1 cellular context compared by ENCODE assay signal in the genomic region with DNA sequence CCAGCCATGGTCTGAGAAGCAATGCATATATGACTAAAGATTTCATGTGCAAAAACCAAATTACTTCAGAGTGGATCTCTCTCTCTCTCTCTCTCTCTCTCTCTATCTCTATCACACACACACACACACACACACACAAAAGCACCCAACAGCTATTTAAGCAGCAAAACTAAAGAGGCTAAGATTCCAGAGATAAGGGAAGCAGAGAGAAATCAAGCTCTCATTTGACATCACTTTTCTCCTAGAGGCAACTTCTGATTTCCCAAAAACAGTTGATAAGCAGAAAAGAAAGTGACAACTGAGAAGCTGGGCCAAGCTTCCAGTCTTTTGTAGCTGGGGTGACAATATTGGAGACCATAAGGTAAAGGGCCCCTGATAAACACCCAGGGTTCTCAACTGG.
TF ChIP-seq lines count a peak whose summit lies in the region.

No MANE protein-coding gene starts in this region.

TF ChIP-seq in K562, 482 proteins besides CTCF, POLR2A, EP300 and RAD21 (continued from another document):
- TF ChIP-seq EGR1 (conservative IDR thresholded peaks at IDR 0.05) (no peak), LEF1 (IDR thresholded peaks at IDR 0.05) (no peak), TEAD1 (CRISPR knock-in tag; IDR thresholded peaks at IDR 0.05) (no peak), ARID1B (IDR thresholded peaks at IDR 0.05) (peak; percentile 60), UBTF (IDR thresholded peaks at IDR 0.05; ENCODE audit: borderline replicate concordance in 1 of 2, low read depth in 2 of 2, low read length in 2 of 2) (no peak), ZNF140 (CRISPR knock-in tag; IDR thresholded peaks at IDR 0.05) (no peak), GTF2F1 (IDR thresholded peaks at IDR 0.05; ENCODE audit: low read depth, low read length) (no peak), ZNF324 (CRISPR knock-in tag; IDR thresholded peaks at IDR 0.05) (no peak), GABPB2 (CRISPR knock-in tag; conservative IDR thresholded peaks at IDR 0.05) (no peak), TAF1 (IDR thresholded peaks at IDR 0.05; ENCODE audit: control insufficient read depth, extremely low read depth, insufficient read depth, low read length, severe bottlenecking) (no peak), PHF20 (IDR thresholded peaks at IDR 0.05; ENCODE audit: partially characterized antibody) (no peak), GATA2 (CRISPR knock-in tag; IDR thresholded peaks at IDR 0.05) (peak; percentile 53; the same call in 1 of the 2 replicates), HDGF (IDR thresholded peaks at IDR 0.05) (no peak), CHCHD3 (CRISPR knock-in tag; IDR thresholded peaks at IDR 0.05) (no peak), ZNF239 (CRISPR knock-in tag; IDR thresholded peaks at IDR 0.05) (no peak), ZNF175 (CRISPR knock-in tag; IDR thresholded peaks at IDR 0.05; ENCODE audit: low read depth) (no peak), ZNF282 (CRISPR knock-in tag; IDR thresholded peaks at IDR 0.05) (no peak), CBX8 (IDR thresholded peaks at IDR 0.05; ENCODE audit: borderline replicate concordance, extremely low read depth, low read depth, low read length, poor library complexity, severe bottlenecking) (no peak), SMARCE1 (IDR thresholded peaks at IDR 0.05) (0 out of 2 replicates have a peak, but pooled peaks have one; percentile 42), CBFA2T3 (IDR thresholded peaks at IDR 0.05) (peak; percentile 35; the same call in 1 of the 2 replicates), GTF2A2 (tag; IDR thresholded peaks at IDR 0.05) (no peak), CBX3 (IDR thresholded peaks at IDR 0.05; ENCODE audit: borderline replicate concordance in 1 of 2, low read length in 2 of 2) (no peak), SMARCA4 (IDR thresholded peaks at IDR 0.05) (0 out of 2 replicates have a peak, but pooled peaks have one; percentile 39), HMG20B (CRISPR knock-in tag; IDR thresholded peaks at IDR 0.05) (no peak), CREM (IDR thresholded peaks at IDR 0.05; ENCODE audit: low read depth) (no peak), ELK3 (CRISPR knock-in tag; IDR thresholded peaks at IDR 0.05) (no peak), SRSF7 (optimal IDR thresholded peaks at IDR 0.05; ENCODE audit: low read depth, low read length) (no peak), PYGO2 (tag; IDR thresholded peaks at IDR 0.05) (no peak), ZNF280B (CRISPR knock-in tag; IDR thresholded peaks at IDR 0.05) (no peak), PTBP1 (IDR thresholded peaks at IDR 0.05; ENCODE audit: low read depth, low read length) (no peak)
- TF ChIP-seq, protein P1, sequence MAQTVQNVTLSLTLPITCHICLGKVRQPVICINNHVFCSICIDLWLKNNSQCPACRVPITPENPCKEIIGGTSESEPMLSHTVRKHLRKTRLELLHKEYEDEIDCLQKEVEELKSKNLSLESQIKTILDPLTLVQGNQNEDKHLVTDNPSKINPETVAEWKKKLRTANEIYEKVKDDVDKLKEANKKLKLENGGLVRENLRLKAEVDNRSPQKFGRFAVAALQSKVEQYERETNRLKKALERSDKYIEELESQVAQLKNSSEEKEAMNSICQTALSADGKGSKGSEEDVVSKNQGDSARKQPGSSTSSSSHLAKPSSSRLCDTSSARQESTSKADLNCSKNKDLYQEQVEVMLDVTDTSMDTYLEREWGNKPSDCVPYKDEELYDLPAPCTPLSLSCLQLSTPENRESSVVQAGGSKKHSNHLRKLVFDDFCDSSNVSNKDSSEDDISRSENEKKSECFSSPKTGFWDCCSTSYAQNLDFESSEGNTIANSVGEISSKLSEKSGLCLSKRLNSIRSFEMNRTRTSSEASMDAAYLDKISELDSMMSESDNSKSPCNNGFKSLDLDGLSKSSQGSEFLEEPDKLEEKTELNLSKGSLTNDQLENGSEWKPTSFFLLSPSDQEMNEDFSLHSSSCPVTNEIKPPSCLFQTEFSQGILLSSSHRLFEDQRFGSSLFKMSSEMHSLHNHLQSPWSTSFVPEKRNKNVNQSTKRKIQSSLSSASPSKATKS (CRISPR knock-in tag; IDR thresholded peaks at IDR 0.05): no peak
- TF ChIP-seq, protein P2, sequence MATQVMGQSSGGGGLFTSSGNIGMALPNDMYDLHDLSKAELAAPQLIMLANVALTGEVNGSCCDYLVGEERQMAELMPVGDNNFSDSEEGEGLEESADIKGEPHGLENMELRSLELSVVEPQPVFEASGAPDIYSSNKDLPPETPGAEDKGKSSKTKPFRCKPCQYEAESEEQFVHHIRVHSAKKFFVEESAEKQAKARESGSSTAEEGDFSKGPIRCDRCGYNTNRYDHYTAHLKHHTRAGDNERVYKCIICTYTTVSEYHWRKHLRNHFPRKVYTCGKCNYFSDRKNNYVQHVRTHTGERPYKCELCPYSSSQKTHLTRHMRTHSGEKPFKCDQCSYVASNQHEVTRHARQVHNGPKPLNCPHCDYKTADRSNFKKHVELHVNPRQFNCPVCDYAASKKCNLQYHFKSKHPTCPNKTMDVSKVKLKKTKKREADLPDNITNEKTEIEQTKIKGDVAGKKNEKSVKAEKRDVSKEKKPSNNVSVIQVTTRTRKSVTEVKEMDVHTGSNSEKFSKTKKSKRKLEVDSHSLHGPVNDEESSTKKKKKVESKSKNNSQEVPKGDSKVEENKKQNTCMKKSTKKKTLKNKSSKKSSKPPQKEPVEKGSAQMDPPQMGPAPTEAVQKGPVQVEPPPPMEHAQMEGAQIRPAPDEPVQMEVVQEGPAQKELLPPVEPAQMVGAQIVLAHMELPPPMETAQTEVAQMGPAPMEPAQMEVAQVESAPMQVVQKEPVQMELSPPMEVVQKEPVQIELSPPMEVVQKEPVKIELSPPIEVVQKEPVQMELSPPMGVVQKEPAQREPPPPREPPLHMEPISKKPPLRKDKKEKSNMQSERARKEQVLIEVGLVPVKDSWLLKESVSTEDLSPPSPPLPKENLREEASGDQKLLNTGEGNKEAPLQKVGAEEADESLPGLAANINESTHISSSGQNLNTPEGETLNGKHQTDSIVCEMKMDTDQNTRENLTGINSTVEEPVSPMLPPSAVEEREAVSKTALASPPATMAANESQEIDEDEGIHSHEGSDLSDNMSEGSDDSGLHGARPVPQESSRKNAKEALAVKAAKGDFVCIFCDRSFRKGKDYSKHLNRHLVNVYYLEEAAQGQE (CRISPR knock-in tag; IDR thresholded peaks at IDR 0.05; ENCODE audit: low read depth): no peak
- TF ChIP-seq, protein P3, sequence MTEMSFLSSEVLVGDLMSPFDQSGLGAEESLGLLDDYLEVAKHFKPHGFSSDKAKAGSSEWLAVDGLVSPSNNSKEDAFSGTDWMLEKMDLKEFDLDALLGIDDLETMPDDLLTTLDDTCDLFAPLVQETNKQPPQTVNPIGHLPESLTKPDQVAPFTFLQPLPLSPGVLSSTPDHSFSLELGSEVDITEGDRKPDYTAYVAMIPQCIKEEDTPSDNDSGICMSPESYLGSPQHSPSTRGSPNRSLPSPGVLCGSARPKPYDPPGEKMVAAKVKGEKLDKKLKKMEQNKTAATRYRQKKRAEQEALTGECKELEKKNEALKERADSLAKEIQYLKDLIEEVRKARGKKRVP (CRISPR knock-in tag; IDR thresholded peaks at IDR 0.05): no peak
- TF ChIP-seq, protein P4, sequence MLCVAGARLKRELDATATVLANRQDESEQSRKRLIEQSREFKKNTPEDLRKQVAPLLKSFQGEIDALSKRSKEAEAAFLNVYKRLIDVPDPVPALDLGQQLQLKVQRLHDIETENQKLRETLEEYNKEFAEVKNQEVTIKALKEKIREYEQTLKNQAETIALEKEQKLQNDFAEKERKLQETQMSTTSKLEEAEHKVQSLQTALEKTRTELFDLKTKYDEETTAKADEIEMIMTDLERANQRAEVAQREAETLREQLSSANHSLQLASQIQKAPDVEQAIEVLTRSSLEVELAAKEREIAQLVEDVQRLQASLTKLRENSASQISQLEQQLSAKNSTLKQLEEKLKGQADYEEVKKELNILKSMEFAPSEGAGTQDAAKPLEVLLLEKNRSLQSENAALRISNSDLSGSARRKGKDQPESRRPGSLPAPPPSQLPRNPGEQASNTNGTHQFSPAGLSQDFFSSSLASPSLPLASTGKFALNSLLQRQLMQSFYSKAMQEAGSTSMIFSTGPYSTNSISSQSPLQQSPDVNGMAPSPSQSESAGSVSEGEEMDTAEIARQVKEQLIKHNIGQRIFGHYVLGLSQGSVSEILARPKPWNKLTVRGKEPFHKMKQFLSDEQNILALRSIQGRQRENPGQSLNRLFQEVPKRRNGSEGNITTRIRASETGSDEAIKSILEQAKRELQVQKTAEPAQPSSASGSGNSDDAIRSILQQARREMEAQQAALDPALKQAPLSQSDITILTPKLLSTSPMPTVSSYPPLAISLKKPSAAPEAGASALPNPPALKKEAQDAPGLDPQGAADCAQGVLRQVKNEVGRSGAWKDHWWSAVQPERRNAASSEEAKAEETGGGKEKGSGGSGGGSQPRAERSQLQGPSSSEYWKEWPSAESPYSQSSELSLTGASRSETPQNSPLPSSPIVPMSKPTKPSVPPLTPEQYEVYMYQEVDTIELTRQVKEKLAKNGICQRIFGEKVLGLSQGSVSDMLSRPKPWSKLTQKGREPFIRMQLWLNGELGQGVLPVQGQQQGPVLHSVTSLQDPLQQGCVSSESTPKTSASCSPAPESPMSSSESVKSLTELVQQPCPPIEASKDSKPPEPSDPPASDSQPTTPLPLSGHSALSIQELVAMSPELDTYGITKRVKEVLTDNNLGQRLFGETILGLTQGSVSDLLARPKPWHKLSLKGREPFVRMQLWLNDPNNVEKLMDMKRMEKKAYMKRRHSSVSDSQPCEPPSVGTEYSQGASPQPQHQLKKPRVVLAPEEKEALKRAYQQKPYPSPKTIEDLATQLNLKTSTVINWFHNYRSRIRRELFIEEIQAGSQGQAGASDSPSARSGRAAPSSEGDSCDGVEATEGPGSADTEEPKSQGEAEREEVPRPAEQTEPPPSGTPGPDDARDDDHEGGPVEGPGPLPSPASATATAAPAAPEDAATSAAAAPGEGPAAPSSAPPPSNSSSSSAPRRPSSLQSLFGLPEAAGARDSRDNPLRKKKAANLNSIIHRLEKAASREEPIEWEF (CRISPR knock-in tag; IDR thresholded peaks at IDR 0.05): no peak
- TF ChIP-seq, protein P5, sequence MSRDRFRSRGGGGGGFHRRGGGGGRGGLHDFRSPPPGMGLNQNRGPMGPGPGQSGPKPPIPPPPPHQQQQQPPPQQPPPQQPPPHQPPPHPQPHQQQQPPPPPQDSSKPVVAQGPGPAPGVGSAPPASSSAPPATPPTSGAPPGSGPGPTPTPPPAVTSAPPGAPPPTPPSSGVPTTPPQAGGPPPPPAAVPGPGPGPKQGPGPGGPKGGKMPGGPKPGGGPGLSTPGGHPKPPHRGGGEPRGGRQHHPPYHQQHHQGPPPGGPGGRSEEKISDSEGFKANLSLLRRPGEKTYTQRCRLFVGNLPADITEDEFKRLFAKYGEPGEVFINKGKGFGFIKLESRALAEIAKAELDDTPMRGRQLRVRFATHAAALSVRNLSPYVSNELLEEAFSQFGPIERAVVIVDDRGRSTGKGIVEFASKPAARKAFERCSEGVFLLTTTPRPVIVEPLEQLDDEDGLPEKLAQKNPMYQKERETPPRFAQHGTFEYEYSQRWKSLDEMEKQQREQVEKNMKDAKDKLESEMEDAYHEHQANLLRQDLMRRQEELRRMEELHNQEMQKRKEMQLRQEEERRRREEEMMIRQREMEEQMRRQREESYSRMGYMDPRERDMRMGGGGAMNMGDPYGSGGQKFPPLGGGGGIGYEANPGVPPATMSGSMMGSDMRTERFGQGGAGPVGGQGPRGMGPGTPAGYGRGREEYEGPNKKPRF (IDR thresholded peaks at IDR 0.05; ENCODE audit: low read depth, low read length): no peak
